ENCODE assay signal across 10 cellular contexts in genomic region chr3:141439589-141439988, GRCh38. TPM values are rescaled to one million over a fixed set of nuclear protein-coding genes. Genes with fewer than 3 reads are reported as not detected.
DNase-seq lines count a peak whose midpoint lies in the region; ATAC-seq and TF ChIP-seq lines count a peak whose summit lies in the region.
"Had no signal": no experiment of that assay in that cellular context is flagged by ENCODE, and none has a peak within 500 bp of the region (broad histone marks: within the 10 kb centered on the region; RNA-seq: fewer than 3 reads in every experiment).

No MANE protein-coding gene starts in this region.

- no peaks in the 10 kb centered on the region for H3K79me2 ChIP-seq in GM23338 (replicated peaks; ENCODE audit: insufficient read depth)

- no peak overlapping the region for H2AFZ ChIP-seq in GM23338

- no peaks in the 10 kb centered on the region for H4K20me1 ChIP-seq in GM23338 (replicated peaks; ENCODE audit: insufficient read depth)

- H3K9me3 ChIP-seq in sigmoid colon = no peaks in the 10 kb centered on the region
- H3K9me3 ChIP-seq: mucosa of descending colon had no signal

- TF ChIP-seq EP300 in sigmoid colon (IDR thresholded peaks at IDR 0.05) = no peak

- no peaks in the 10 kb centered on the region for H3F3A ChIP-seq in GM23338 (replicated peaks; ENCODE audit: low read depth)

- H3K27me3 ChIP-seq in GM23338 (ENCODE audit: insufficient read depth) = no peaks in the 10 kb centered on the region
- no peaks in the 10 kb centered on the region for H3K27me3 ChIP-seq in sigmoid colon

- H3K36me3 Mint-ChIP-seq in GM23338 (ENCODE audit: low read depth) = no peaks in the 10 kb centered on the region
- H3K36me3 Mint-ChIP-seq in activated CD8-positive, alpha-beta memory T cell treated with anti-CD3 and anti-CD28 coated beads, Interleukin-2, amount 10 ng/mL, durations not matched to agents 7 days and 5 days = peaks cover 32% of the 10 kb centered on the region

- H3K9me3 Mint-ChIP-seq in GM23338 = no peaks in the 10 kb centered on the region
- no peaks in the 10 kb centered on the region for H3K9me3 Mint-ChIP-seq in activated CD8-positive, alpha-beta memory T cell treated with anti-CD3 and anti-CD28 coated beads, Interleukin-2, amount 10 ng/mL, durations not matched to agents 7 days and 5 days (ENCODE audit: low read depth)

- no peaks in the 10 kb centered on the region for H3K36me3 ChIP-seq in GM23338 (ENCODE audit: insufficient read depth)
- H3K36me3 ChIP-seq in sigmoid colon = peaks cover 0 to 32% (median 20%) of the 10 kb centered on the region in 4 donors

- H3K4me3 ChIP-seq in GM23338 (no peak overlapping the region), fibroblast of the aortic adventitia (ENCODE audit: low read depth, low read length) (no peak overlapping the region), sigmoid colon (no peak overlapping the region)
- H3K4me3 ChIP-seq: mucosa of descending colon had no signal

- H3K4me3 Mint-ChIP-seq in GM23338 = no peak overlapping the region
- H3K4me3 Mint-ChIP-seq in activated CD8-positive, alpha-beta memory T cell treated with anti-CD3 and anti-CD28 coated beads, Interleukin-2, amount 10 ng/mL, durations not matched to agents 7 days and 5 days = no peak overlapping the region

- H3K27ac ChIP-seq in GM23338 (ENCODE audit: low read depth) (no peak overlapping the region), sigmoid colon (peak overlapping the region; percentile 74 to 96 (median 89))

- peaks cover 3% of the 10 kb centered on the region; the same call in 2 of the 3 replicates for H3K4me1 Mint-ChIP-seq in GM23338
- H3K4me1 Mint-ChIP-seq in activated CD8-positive, alpha-beta memory T cell treated with anti-CD3 and anti-CD28 coated beads, Interleukin-2, amount 10 ng/mL, durations not matched to agents 7 days and 5 days = peaks cover 34% of the 10 kb centered on the region

- WGBS in sigmoid colon, 2 donors = 93 to 94% methylated on average over 3 of the region's 3 CpGs

- H3K9me2 ChIP-seq in GM23338 (ENCODE audit: insufficient read depth) = no peaks in the 10 kb centered on the region

- DNase-seq in GM23338 (ENCODE audit: low spot score) (no peak), fibroblast of the aortic adventitia (ENCODE audit: low read depth) (peak; percentile 49), sigmoid colon (no peak), DMS 273 treated with DMSO at 0.1 percent for 48 hours (lab: John Stamatoyannopoulos, UW) (no peak), cerebellar cortex (ENCODE audit: low spot score) (no peak), NCI-H2171 (lab: John Stamatoyannopoulos, UW) (no peak), glomerular visceral epithelial cell (ENCODE audit: extremely low spot score) (no peak)
- no peak for DNase-seq in activated CD8-positive, alpha-beta memory T cell treated with anti-CD3 and anti-CD28 coated beads, Interleukin-2, amount 10 ng/mL, durations not matched to agents 7 days and 5 days
- DNase-seq: mucosa of descending colon, T1000 had no signal

- peak overlapping the region; percentile 6; the same call in 1 of the 2 replicates for H3K27ac Mint-ChIP-seq in GM23338
- peak overlapping the region; percentile 72 for H3K27ac Mint-ChIP-seq in activated CD8-positive, alpha-beta memory T cell treated with anti-CD3 and anti-CD28 coated beads, Interleukin-2, amount 10 ng/mL, durations not matched to agents 7 days and 5 days

- H3K27me3 Mint-ChIP-seq in GM23338 (ENCODE audit: insufficient read depth, low read depth, poor library complexity) = no peaks in the 10 kb centered on the region
- no peaks in the 10 kb centered on the region for H3K27me3 Mint-ChIP-seq in activated CD8-positive, alpha-beta memory T cell treated with anti-CD3 and anti-CD28 coated beads, Interleukin-2, amount 10 ng/mL, durations not matched to agents 7 days and 5 days

- no peaks in the 10 kb centered on the region for H3K4me1 ChIP-seq in GM23338 (ENCODE audit: insufficient read depth)
- H3K4me1 ChIP-seq in sigmoid colon = peaks cover 0 to 97% (median 80%) of the 10 kb centered on the region in 4 donors

- CTCF ChIA-PET in activated CD8-positive, alpha-beta memory T cell treated with anti-CD3 and anti-CD28 coated beads, Interleukin-2, amount 10 ng/mL, durations not matched to agents 7 days and 5 days (lab: Charles Lee) = interaction anchor here (0.6 to 5.9 kb wide), 16 partner anchors 8 to 133 kb away, joined by 3 to 88 read pairs (median 20); no protein-coding TSS in a partner anchor

- TF ChIP-seq POLR2A in sigmoid colon (IDR thresholded peaks at IDR 0.05) = no peak

- intact Hi-C loops in sigmoid colon (cut with DNase I) = no loop called here

- TF ChIP-seq CTCF in GM23338 (conservative IDR thresholded peaks at IDR 0.05; ENCODE audit: low read depth in 2 of 2) (no peak), fibroblast of the aortic adventitia (IDR thresholded peaks at IDR 0.05; ENCODE audit: insufficient read depth, low read length) (no peak), sigmoid colon (IDR thresholded peaks at IDR 0.05) (no peak)

- no peak for ATAC-seq in GM23338
- no peak for ATAC-seq in activated CD8-positive, alpha-beta memory T cell treated with anti-CD3 and anti-CD28 coated beads, Interleukin-2, amount 10 ng/mL, durations not matched to agents 7 days and 5 days
- ATAC-seq: mucosa of descending colon had no signal

- no peak overlapping the region for H3K4me2 ChIP-seq in GM23338

TF ChIP-seq in GM23338, 12 proteins besides CTCF, POLR2A, EP300 and RAD21 (continues in another document):
- TF ChIP-seq NANOG (IDR thresholded peaks at IDR 0.05; ENCODE audit: borderline replicate concordance) (no peak), JUNB (IDR thresholded peaks at IDR 0.05; ENCODE audit: unreplicated experiment) (no peak), CREB1 (CRISPR knock-in tag; IDR thresholded peaks at IDR 0.05; ENCODE audit: low read depth) (no peak), ZNF114 (CRISPR knock-in tag; IDR thresholded peaks at IDR 0.05) (no peak), ZNF462 (CRISPR knock-in tag; IDR thresholded peaks at IDR 0.05) (no peak)

RNA-seq across cellular contexts. Expression of gene RASA2, which starts 47.2 kb away (rescaled TPM):
- total RNA-seq in GM23338 (2014; rRNA removed; shearing (Covaris generic)) = 15.9 and 28.6 TPM in 2 replicates
- polyA plus RNA-seq in GM23338 (2016; fragmentation: Nextera tagmentation; extraction: Ambion mirVana) (14.3 and 16.6 TPM in 2 replicates), sigmoid colon (1 to 10 TPM; 3.2 to 7.9 (median 3.6) TPM)
- 10 to 100 TPM; 42.4 to 54.8 TPM for total RNA-seq in activated CD8-positive, alpha-beta memory T cell treated with anti-CD3 and anti-CD28 coated beads, Interleukin-2, amount 10 ng/mL, durations not matched to agents 7 days and 5 days
- total RNA-seq in fibroblast of the aortic adventitia (ENCODE audit: low replicate concordance) (25.6 and 28.9 TPM in 2 replicates), sigmoid colon (10 to 100 TPM; 13.0 to 20.5 (median 16.8) TPM)
